ENCODE assay signal across 27 cellular contexts in genomic region chr22:34886812-34887211, GRCh38.
"Had no signal": no experiment of that assay in that cellular context is flagged by ENCODE, and none has a peak within 500 bp of the region (broad histone marks: within the 10 kb centered on the region; RNA-seq: fewer than 3 reads in every experiment).

No MANE protein-coding gene starts in this region.

- H3K4me3 ChIP-seq: gastroesophageal sphincter, hepatocyte, psoas muscle, sigmoid colon, thyroid gland, upper lobe of left lung had no signal

- H3K9me3 ChIP-seq: psoas muscle, thyroid gland had no signal

- H3K27me3 ChIP-seq: hepatocyte, sigmoid colon, thyroid gland, upper lobe of left lung had no signal

- H3K27ac ChIP-seq: gastroesophageal sphincter, hepatocyte, parathyroid adenoma, psoas muscle, sigmoid colon, thyroid gland, upper lobe of left lung, VCaP had no signal

- ATAC-seq: activated CD4-positive, CD25-positive, alpha-beta regulatory T cell treated with anti-CD3 and anti-CD28 coated beads, Interleukin-2, amount 50 U/mL, for 24 hours; gastroesophageal sphincter; naive thymus-derived CD8-positive, alpha-beta T cell; psoas muscle; stimulated activated effector memory CD8-positive, alpha-beta T cell treated with anti-CD3 and anti-CD28 coated beads, Interleukin-12 subunit alpha, Interleukin-12 subunit beta, amount 100 ng/mL, for 72 hours; stimulated activated naive CD8-positive, alpha-beta T cell treated with anti-CD3 and anti-CD28 coated beads, Interleukin-15, amount 100 ng/mL, for 72 hours had no signal

- H3K36me3 ChIP-seq: gastroesophageal sphincter, sigmoid colon, thyroid gland, upper lobe of left lung had no signal

- DNase-seq: activated CD4-positive, alpha-beta memory T cell treated with anti-CD3 and anti-CD28 coated beads for 36 hours; activated CD4-positive, alpha-beta T cell treated with anti-CD3 and anti-CD28 coated beads, Interleukin-2, amount 10 ng/mL, durations not matched to agents 24 days and 14 days; activated CD8-positive, alpha-beta memory T cell treated with anti-CD3 and anti-CD28 coated beads, Interleukin-2, amount 50 U/mL, for 4 hours; activated gamma-delta T cell; activated naive CD4-positive, alpha-beta T cell treated with anti-CD3 and anti-CD28 coated beads, Interleukin-2, amount 50 U/mL, for 16 hours; activated T-cell treated with anti-CD3 and anti-CD28 coated beads, Interleukin-2, amount 50 U/mL, for 24 hours; amygdala; endodermal cell; kidney; midbrain; naive thymus-derived CD8-positive, alpha-beta T cell; nucleus accumbens; psoas muscle; sigmoid colon; small intestine; stimulated activated CD4-positive, alpha-beta T cell treated with anti-CD3 and anti-CD28 coated beads, Interleukin-4, amount 100 ng/mL, for 24 hours; stimulated activated naive CD8-positive, alpha-beta T cell treated with anti-CD3 and anti-CD28 coated beads, Interleukin-15, amount 100 ng/mL, for 72 hours; substantia nigra; T-helper 9 cell; thyroid gland; upper lobe of left lung had no signal

- H3K4me1 ChIP-seq: gastroesophageal sphincter, parathyroid adenoma, psoas muscle, sigmoid colon, thyroid gland, upper lobe of left lung had no signal
